ENCODE assay signal across 7 cellular contexts in genomic region chr4:150209140-150209829, GRCh38.
A peak's percentile ranks its signal among the peaks of the same experiment; 100 is the strongest.
DNase-seq lines count a peak whose midpoint lies in the region; ATAC-seq, FAIRE-seq and TF ChIP-seq lines count a peak whose summit lies in the region.

No MANE protein-coding gene starts in this region.

- H3K79me2 ChIP-seq in DND-41 (ENCODE audit: insufficient read depth, low read length) (no peaks in the 10 kb centered on the region), HepG2 (ENCODE audit: insufficient read depth, low read length) (no peaks in the 10 kb centered on the region)

- H3K27ac ChIP-seq in DND-41 (ENCODE audit: low read length) = no peak overlapping the region
- no peak overlapping the region for H3K27ac ChIP-seq in brain microvascular endothelial cell
- no peak overlapping the region for H3K27ac ChIP-seq in HepG2 (ENCODE audit: extremely low read length, insufficient read depth, low read length)

- H3K9me3 ChIP-seq in DND-41 (ENCODE audit: insufficient read depth, low read length, severe bottlenecking) (no peaks in the 10 kb centered on the region), HepG2 (ENCODE audit: low read length) (no peaks in the 10 kb centered on the region)

- TF ChIP-seq EP300 in HepG2 (IDR thresholded peaks at IDR 0.05; ENCODE audit: low read depth in 2 of 2, low read length in 2 of 2) = no peak
- TF ChIP-seq EP300 in HepG2 (CRISPR knock-in tag; IDR thresholded peaks at IDR 0.05; ENCODE audit: borderline replicate concordance) = no peak

- TF ChIP-seq POLR2A in NB4 (IDR thresholded peaks at IDR 0.05; ENCODE audit: extremely low read depth, insufficient read length) = no peak
- no peak for TF ChIP-seq POLR2A in HepG2 (IDR thresholded peaks at IDR 0.05; ENCODE audit: insufficient read depth in 1 of 2, low read depth in 2 of 2, low read length in 2 of 2)

- H3K4me2 ChIP-seq in DND-41 (ENCODE audit: insufficient read depth, low read length) (no peak overlapping the region), HepG2 (ENCODE audit: low read depth, low read length) (no peak overlapping the region)

- peak; percentile 47; the same call in 1 of the 3 replicates for ATAC-seq in DND-41 (ENCODE audit: insufficient read depth, low read depth)
- peak; percentile 72 for ATAC-seq in GM21367 (IDR thresholded peaks at IDR 0.05; ENCODE audit: unreplicated experiment)
- ATAC-seq in HepG2 = peak; percentile 98
- no peak for ATAC-seq in GM18498 (IDR thresholded peaks at IDR 0.05; ENCODE audit: unreplicated experiment)
- no peak for ATAC-seq in GM18858 (IDR thresholded peaks at IDR 0.05; ENCODE audit: unreplicated experiment)

- CTCF ChIA-PET in HepG2 (lab: Yijun Ruan, JAX; ENCODE audit: low intra/inter-chr PET ratio, low total read pairs) = interaction anchor here (0.7 to 1.6 kb wide), 3 partner anchors 199 to 228 kb away, joined by 3 to 19 read pairs (median 3); no protein-coding TSS in a partner anchor

- in situ Hi-C loops in brain microvascular endothelial cell (cut with HindIII; ENCODE audit: low pct_ligation_motif_present, low sequenced_read_pairs) = loop anchor here (25.0 kb wide), 1 partner anchor 197 kb away; no protein-coding TSS in a partner anchor
- in situ Hi-C loops in HepG2 (cut with HindIII; ENCODE audit: extremely low pct_ligation_motif_present, low pct_unique_long_range_greater_than_20kb) = no loop called here

- H3K4me1 ChIP-seq in DND-41 (ENCODE audit: insufficient read depth, low read length) (no peaks in the 10 kb centered on the region), HepG2 (ENCODE audit: insufficient read depth, low read length) (no peaks in the 10 kb centered on the region)

- TF ChIP-seq CTCF in DND-41 (IDR thresholded peaks at IDR 0.05; ENCODE audit: borderline replicate concordance, extremely low read depth, low read length, poor library complexity, severe bottlenecking) (peak; percentile 50), NB4 (IDR thresholded peaks at IDR 0.05; ENCODE audit: low read depth, low read length) (peak; percentile 46), brain microvascular endothelial cell (IDR thresholded peaks at IDR 0.05; ENCODE audit: low read depth, low read length, missing control alignments) (peak; percentile 84), HepG2 (CRISPR knock-in tag; IDR thresholded peaks at IDR 0.05) (peak; percentile 65)

- intact Hi-C loops in HepG2 (cut with micrococcal nuclease; ENCODE audit: unreplicated experiment) = loop anchor here (1.0 kb wide), 2 partner anchors 199 to 210 kb away; no protein-coding TSS in a partner anchor

- 30% methylated on average over 6 of the region's 6 CpGs for WGBS in HepG2 (ENCODE audit: low lambda C conversion rate)

- H4K20me1 ChIP-seq in DND-41 (ENCODE audit: insufficient read depth, low read length) (no peaks in the 10 kb centered on the region), HepG2 (ENCODE audit: insufficient read depth, low read length) (no peaks in the 10 kb centered on the region)

- H3K36me3 ChIP-seq in DND-41 (ENCODE audit: insufficient read depth, low read length) = no peaks in the 10 kb centered on the region
- no peaks in the 10 kb centered on the region for H3K36me3 ChIP-seq in brain microvascular endothelial cell (replicated peaks)
- no peaks in the 10 kb centered on the region for H3K36me3 ChIP-seq in HepG2 (replicated peaks in 1 of 2; ENCODE audit: control insufficient read depth in 1 of 2, insufficient read depth in 2 of 2, low read length in 2 of 2)

- H3K9ac ChIP-seq in DND-41 (ENCODE audit: low read depth, low read length) (no peak overlapping the region), HepG2 (ENCODE audit: insufficient read depth, low read depth, low read length) (no peak overlapping the region)

- BruUV-seq in HepG2 (replicated peaks; lab: Mats Ljungman, UMichigan) = no TSS peak

- H2AFZ ChIP-seq in DND-41 (ENCODE audit: low read depth, low read length) (no peak overlapping the region), HepG2 (ENCODE audit: low read length) (no peak overlapping the region)

- H3K27me3 ChIP-seq in DND-41 (ENCODE audit: insufficient read depth, low read length, poor library complexity) (peaks cover 4% of the 10 kb centered on the region), brain microvascular endothelial cell (replicated peaks) (no peaks in the 10 kb centered on the region), HepG2 (ENCODE audit: control insufficient read depth in 1 of 2, insufficient read depth in 2 of 2, low read length in 2 of 2) (no peaks in the 10 kb centered on the region)

- POLR2A ChIA-PET in HepG2 (lab: Yijun Ruan, JAX) = no interaction called here

- TF ChIP-seq RAD21 in HepG2 (CRISPR knock-in tag; IDR thresholded peaks at IDR 0.05) = peak; percentile 39; the same call in 1 of the 2 replicates

- FAIRE-seq in HepG2 (lab: Jason Lieb, UNC) = peak; percentile 67

- H3K4me3 ChIP-seq in DND-41 (ENCODE audit: low read depth in 1 of 2, low read length in 2 of 2) = no peak overlapping the region
- H3K4me3 ChIP-seq in NB4 (ENCODE audit: low read depth, low read length) = no peak overlapping the region
- H3K4me3 ChIP-seq in brain microvascular endothelial cell (ENCODE audit: low read depth, low read length) = no peak overlapping the region
- no peak overlapping the region for H3K4me3 ChIP-seq in HepG2 (replicated peaks in 1 of 3; ENCODE audit: insufficient read depth in 1 of 3, low read depth in 2 of 3, low read length in 3 of 3)

- DNase-seq in DND-41 = peak; percentile 25
- DNase-seq in NB4 (ENCODE audit: low read depth) = peak; percentile 38
- peak; percentile 66 for DNase-seq in brain microvascular endothelial cell
- peak; percentile 41 for DNase-seq in HepG2 (ENCODE audit: low spot score)

TF ChIP-seq in HepG2, 621 proteins besides CTCF, POLR2A, EP300 and RAD21:
- no peak for TF ChIP-seq PLRG1 (conservative IDR thresholded peaks at IDR 0.05)
- no peak for TF ChIP-seq ZNF367 (CRISPR knock-in tag; IDR thresholded peaks at IDR 0.05; ENCODE audit: borderline replicate concordance)
- TF ChIP-seq SMC3 (IDR thresholded peaks at IDR 0.05; ENCODE audit: low read length) = peak; percentile 75
- TF ChIP-seq, protein P1, sequence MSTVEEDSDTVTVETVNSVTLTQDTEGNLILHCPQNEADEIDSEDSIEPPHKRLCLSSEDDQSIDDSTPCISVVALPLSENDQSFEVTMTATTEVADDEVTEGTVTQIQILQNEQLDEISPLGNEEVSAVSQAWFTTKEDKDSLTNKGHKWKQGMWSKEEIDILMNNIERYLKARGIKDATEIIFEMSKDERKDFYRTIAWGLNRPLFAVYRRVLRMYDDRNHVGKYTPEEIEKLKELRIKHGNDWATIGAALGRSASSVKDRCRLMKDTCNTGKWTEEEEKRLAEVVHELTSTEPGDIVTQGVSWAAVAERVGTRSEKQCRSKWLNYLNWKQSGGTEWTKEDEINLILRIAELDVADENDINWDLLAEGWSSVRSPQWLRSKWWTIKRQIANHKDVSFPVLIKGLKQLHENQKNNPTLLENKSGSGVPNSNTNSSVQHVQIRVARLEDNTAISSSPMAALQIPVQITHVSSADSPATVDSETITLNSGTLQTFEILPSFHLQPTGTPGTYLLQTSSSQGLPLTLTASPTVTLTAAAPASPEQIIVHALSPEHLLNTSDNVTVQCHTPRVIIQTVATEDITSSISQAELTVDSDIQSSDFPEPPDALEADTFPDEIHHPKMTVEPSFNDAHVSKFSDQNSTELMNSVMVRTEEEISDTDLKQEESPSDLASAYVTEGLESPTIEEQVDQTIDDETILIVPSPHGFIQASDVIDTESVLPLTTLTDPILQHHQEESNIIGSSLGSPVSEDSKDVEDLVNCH (CRISPR knock-in tag; IDR thresholded peaks at IDR 0.05) = no peak
- TF ChIP-seq CERS6 (CRISPR knock-in tag; IDR thresholded peaks at IDR 0.05) = no peak
- TF ChIP-seq ZNF431 (CRISPR knock-in tag; IDR thresholded peaks at IDR 0.05; ENCODE audit: borderline replicate concordance, low read depth) = no peak
- TF ChIP-seq STAG1 (CRISPR knock-in tag; IDR thresholded peaks at IDR 0.05) = peak; percentile 77
- no peak for TF ChIP-seq ZNF329 (CRISPR knock-in tag; IDR thresholded peaks at IDR 0.05; ENCODE audit: low read depth)
- TF ChIP-seq ZNF263 (CRISPR knock-in tag; IDR thresholded peaks at IDR 0.05) = peak; percentile 33; the same call in 1 of the 2 replicates

Comparison
In these comparisons a context has a peak if more than half of its experiments do, and no peak if none do; other contexts are left out.
1. ATAC-seq: peak in DND-41 (single experiment), GM21367 (single experiment) and HepG2 (single experiment); none in GM18498 (single experiment) and GM18858 (single experiment).
2. Peak in every context shown above with its lines, with median percentiles within 50 percentile points of each other: DNase-seq and CTCF ChIP-seq.